In the genomic region with DNA sequence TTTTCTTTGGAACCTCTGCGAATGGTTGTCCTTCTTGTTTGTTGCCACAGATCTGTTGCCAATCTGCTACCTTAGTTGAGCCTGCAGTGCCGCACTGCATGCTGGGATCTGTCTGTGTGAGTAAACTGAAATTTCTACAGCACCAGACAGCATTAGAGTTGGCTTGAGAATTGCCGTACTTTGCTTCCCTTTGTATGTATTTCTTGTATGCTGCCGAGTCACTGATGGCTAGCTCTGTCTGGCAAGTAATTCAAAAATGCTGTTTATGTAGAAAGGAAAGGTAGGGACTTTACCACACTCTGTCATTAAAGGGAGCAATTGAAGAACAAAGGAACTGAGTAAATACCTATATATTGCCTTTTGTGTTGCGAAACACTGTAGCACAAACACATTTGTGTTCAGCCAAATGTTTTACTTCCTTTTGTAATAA, we compare ENCODE assay signal across 8 cellular contexts.
DNase-seq lines count a peak whose midpoint lies in the region; ATAC-seq and TF ChIP-seq lines count a peak whose summit lies in the region.

No MANE protein-coding gene starts in this region.

- no peak overlapping the region; the same call in 1 of the 2 replicates for H2AFZ ChIP-seq in KMS-11 (ENCODE audit: low read depth)

- TF ChIP-seq CTCF in KMS-11 (conservative IDR thresholded peaks at IDR 0.05; ENCODE audit: low read depth, low read length): no peak
- no peak for TF ChIP-seq CTCF in thoracic aorta (IDR thresholded peaks at IDR 0.05)
- TF ChIP-seq CTCF in GM13977 (IDR thresholded peaks at IDR 0.05; ENCODE audit: extremely low read depth, insufficient read depth, missing control alignments): no peak

- H3K79me2 ChIP-seq in KMS-11 (ENCODE audit: insufficient read depth, low read depth): no peaks in the 10 kb centered on the region

- H4K20me1 ChIP-seq in KMS-11 (ENCODE audit: insufficient read depth): no peaks in the 10 kb centered on the region

- H3K4me3 ChIP-seq in KMS-11 (IDR thresholded peaks at IDR 0.05; ENCODE audit: insufficient read depth, low read depth, low read length) (no peak overlapping the region), thoracic aorta (peak overlapping the region; percentile 79)

- ATAC-seq in thoracic aorta (ENCODE audit: insufficient number of reproducible peaks, low FRiP score, low read depth): no peak

- H3K9me3 ChIP-seq in thoracic aorta: no peaks in the 10 kb centered on the region

- DNase-seq in amniotic epithelial cell (ENCODE audit: low read depth): peak; percentile 86
- peak; percentile 90 for DNase-seq in inferior parietal cortex (ENCODE audit: extremely low spot score)
- DNase-seq in thoracic aorta (ENCODE audit: low spot score): no peak
- no peak for DNase-seq in activated CD4-positive, alpha-beta T cell treated with anti-CD3 and anti-CD28 coated beads, Interleukin-2, amount 50 U/mL, for 48 hours
- no peak for DNase-seq in GM13977 (ENCODE audit: low spot score)
- no peak for DNase-seq in NCI-H187 (lab: John Stamatoyannopoulos, UW)
- no peak for DNase-seq in activated CD4-positive, alpha-beta T cell treated with anti-CD3 and anti-CD28 coated beads, Interleukin-2, amount 50 U/mL, for 1 hour

- H3K36me3 ChIP-seq in KMS-11 (ENCODE audit: insufficient read depth) (no peaks in the 10 kb centered on the region), thoracic aorta (no peaks in the 10 kb centered on the region)

- no peaks in the 10 kb centered on the region for H3K27me3 ChIP-seq in KMS-11 (ENCODE audit: insufficient read depth, low read depth)
- H3K27me3 ChIP-seq in thoracic aorta (replicated peaks; ENCODE audit: insufficient read depth): no peaks in the 10 kb centered on the region

- in situ Hi-C loops in GM13977 (cut with MboI; ENCODE audit: low pct_unique_long_range_greater_than_20kb, low sequenced_read_pairs, unreplicated experiment): loop anchor here (25.0 kb wide), 1 partner anchor 100 kb away; no protein-coding TSS in a partner anchor

- peak overlapping the region; percentile 27; the same call in 1 of the 2 replicates for H3K27ac ChIP-seq in KMS-11
- peak overlapping the region; percentile 43 to 74 for H3K27ac ChIP-seq in thoracic aorta

- H3K4me2 ChIP-seq in KMS-11: peak overlapping the region; percentile 6; the same call in 1 of the 2 replicates

- H3K4me1 ChIP-seq in KMS-11 (ENCODE audit: low read depth, poor library complexity, severe bottlenecking) (peaks cover 47% of the 10 kb centered on the region), thoracic aorta (ENCODE audit: control insufficient read depth in 1 of 2, low read depth in 2 of 2) (peaks cover 5 to 13% of the 10 kb centered on the region in 2 donors)

- H3K9ac ChIP-seq in KMS-11: 0 out of 2 replicates have a peak overlapping the region, but pooled peaks have one; percentile 8

Comparison
In these comparisons a context has a peak if more than half of its experiments do, and no peak if none do; other contexts are left out.
1. DNase-seq: peak in amniotic epithelial cell (single experiment) and inferior parietal cortex (single experiment); none in thoracic aorta (single experiment), activated CD4-positive, alpha-beta T cell treated with anti-CD3 and anti-CD28 coated beads, Interleukin-2, amount 50 U/mL, for 48 hours (0 of 2), GM13977 (single experiment), NCI-H187 (0 of 2) and activated CD4-positive, alpha-beta T cell treated with anti-CD3 and anti-CD28 coated beads, Interleukin-2, amount 50 U/mL, for 1 hour (single experiment).